ENCODE assay signal across 1 cellular context in the genomic region with DNA sequence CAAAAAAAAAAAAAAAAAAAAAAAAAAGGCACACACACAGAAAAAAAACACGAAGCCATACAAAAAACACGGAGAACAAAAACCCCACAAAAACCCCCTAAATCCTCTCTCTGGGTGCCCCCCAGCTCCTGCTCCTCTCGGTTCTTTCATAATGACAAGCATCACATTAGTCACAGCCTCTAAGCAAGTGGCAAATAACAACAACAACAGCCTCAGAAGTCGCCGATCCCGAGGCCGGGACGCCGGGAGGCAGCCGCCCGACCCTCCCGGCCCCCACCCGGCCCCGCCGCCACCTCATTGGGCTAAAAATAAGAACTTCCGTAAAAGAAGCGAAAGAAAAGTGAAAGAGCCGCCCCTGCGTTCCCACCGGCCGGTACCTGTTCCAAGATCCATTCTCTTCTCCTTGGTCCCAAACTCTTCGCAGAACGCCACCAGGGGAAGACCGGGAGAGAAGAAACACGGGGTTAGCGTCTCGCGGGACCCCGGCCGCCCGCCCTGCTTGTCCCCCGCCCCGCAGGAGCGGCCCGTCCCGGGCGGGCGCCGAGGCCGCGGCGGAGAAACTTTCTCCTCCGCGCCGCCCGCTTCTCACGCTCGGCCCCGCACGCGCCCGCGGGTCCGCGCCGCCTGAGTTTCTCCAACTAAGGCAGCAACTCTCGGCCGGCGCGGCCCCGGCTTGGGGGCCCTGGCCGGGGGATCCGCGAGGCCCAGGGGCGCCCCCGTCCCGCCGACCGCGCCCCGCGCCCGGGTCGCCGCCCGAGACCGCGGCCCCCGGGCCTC.
TF ChIP-seq lines count a peak whose summit lies in the region.

No MANE protein-coding gene starts in this region.

TF ChIP-seq in K562, 482 proteins besides CTCF, POLR2A, EP300 and RAD21 (continued from another document):
- no peak for TF ChIP-seq ETV1 (tag; conservative IDR thresholded peaks at IDR 0.05; ENCODE audit: low read depth)
